ENCODE assay signal across 1 cellular context in the genomic region with DNA sequence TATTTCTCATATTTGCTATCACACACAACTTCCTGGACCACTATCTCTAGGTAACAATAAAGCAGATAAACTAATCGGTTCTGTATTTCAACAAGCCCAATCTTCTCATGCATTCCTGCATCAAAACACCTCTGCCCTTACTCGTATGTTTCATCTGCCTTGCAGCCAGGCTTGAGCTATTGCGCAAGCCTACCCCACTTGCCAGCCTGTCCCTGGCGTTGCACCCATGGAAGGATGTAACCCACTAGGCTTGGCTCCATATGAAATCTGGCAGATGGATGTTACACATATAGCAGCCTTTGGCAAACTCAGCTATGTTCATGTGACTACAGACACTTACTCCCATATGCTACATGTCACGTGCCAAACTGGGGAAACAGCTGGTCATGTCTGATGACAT.
TF ChIP-seq lines count a peak whose summit lies in the region.

No MANE protein-coding gene starts in this region.

TF ChIP-seq in Ishikawa, 13 proteins besides CTCF, POLR2A, EP300 and RAD21 (continued from another document):
- TF ChIP-seq CEBPB (IDR thresholded peaks at IDR 0.05) = peak; percentile 34; the same call in 1 of the 2 replicates
